In genomic region chr17:42946812-42947211, GRCh38 we compare ENCODE assay signal across 11 cellular contexts.
"Had no signal": no experiment of that assay in that cellular context is flagged by ENCODE, and none has a peak within 500 bp of the region (broad histone marks: within the 10 kb centered on the region; RNA-seq: fewer than 3 reads in every experiment).

No MANE protein-coding gene starts in this region.

- H3K27ac ChIP-seq: esophagus squamous epithelium, left ventricle myocardium inferior, lower lobe of right lung, tibial nerve had no signal

- H3K4me3 ChIP-seq: esophagus squamous epithelium, left ventricle myocardium inferior, lower lobe of right lung, smooth muscle cell, tibial nerve had no signal

- H3K4me1 ChIP-seq: esophagus squamous epithelium, left ventricle myocardium inferior, lower lobe of right lung, tibial nerve had no signal

- DNase-seq: effector memory CD4-positive, alpha-beta T cell; esophagus squamous epithelium; immature natural killer cell; left ventricle myocardium inferior; lower lobe of right lung; mesendoderm; naive B cell; stimulated activated CD4-positive, alpha-beta T cell treated with anti-CD3 and anti-CD28 coated beads, Interleukin-2, amount 100 ng/mL, for 48 hours; stimulated activated naive CD4-positive, alpha-beta T cell treated with Interleukin-2 at 50 U/mL for 16 hours had no signal

- H3K27me3 ChIP-seq: esophagus squamous epithelium, tibial nerve had no signal

- H3K9me3 ChIP-seq: esophagus squamous epithelium, left ventricle myocardium inferior, lower lobe of right lung, tibial nerve had no signal
